In genomic region chr4:150280975-150281374, GRCh38 we compare ENCODE assay signal across 19 cellular contexts.
A peak's percentile ranks its signal among the peaks of the same experiment; 100 is the strongest.
DNase-seq lines count a peak whose midpoint lies in the region; ATAC-seq and TF ChIP-seq lines count a peak whose summit lies in the region.
"Had no signal": no experiment of that assay in that cellular context is flagged by ENCODE, and none has a peak within 500 bp of the region (broad histone marks: within the 10 kb centered on the region; RNA-seq: fewer than 3 reads in every experiment).

No MANE protein-coding gene starts in this region.

- H3K9me3 Mint-ChIP-seq in osteocyte (ENCODE audit: unreplicated experiment), result no peaks in the 10 kb centered on the region
- H3K9me3 Mint-ChIP-seq: activated T-helper 1 cell treated with anti-CD3 and anti-CD28 coated beads, Interleukin-12 subunit alpha, Interleukin-12 subunit beta, Interleukin-2, Interleukin-4 antibody, amounts not matched to agents 30 ng/mL and 10 ng/mL and 1 ng/mL, durations not matched to agents 14 hours and 24 hours and 36 hours; stimulated activated naive CD8-positive, alpha-beta T cell treated with anti-CD3 and anti-CD28 coated beads, Interleukin-15, Interleukin-2, amounts not matched to agents 100 ng/mL and 50 ng/mL, for 24 hours; T-helper 1 cell treated with Interleukin-12 subunit alpha and Interleukin-12 subunit beta and Interleukin-4 antibody, amounts not matched to agents 30 μg/mL and 1 μg/mL, for 36 hours had no signal

- POLR2A ChIA-PET in AG04450 (lab: Yijun Ruan, JAX), result interaction anchor here (0.8 kb wide), 1 partner anchor 56 kb away, joined by 3 read pairs; no protein-coding TSS in a partner anchor
- POLR2A ChIA-PET in OCI-LY7 (lab: Charles Lee), result interaction anchor here (0.7 to 1.2 kb wide), 4 partner anchors 14 to 136 kb away, joined by 3 to 4 read pairs (median 4); no protein-coding TSS in a partner anchor

- H3K4me1 ChIP-seq in foreskin keratinocyte, result peaks cover 10% of the 10 kb centered on the region
- H3K4me1 ChIP-seq in OCI-LY7 (ENCODE audit: insufficient read depth, low read length, poor library complexity, severe bottlenecking), result no peaks in the 10 kb centered on the region

- H3K27ac ChIP-seq in AG04450 (ENCODE audit: low read depth, low read length), result peak overlapping the region; percentile 91
- peak overlapping the region; percentile 4 for H3K27ac ChIP-seq in foreskin keratinocyte
- no peak overlapping the region for H3K27ac ChIP-seq in OCI-LY7 (ENCODE audit: low read depth, low read length, poor library complexity, severe bottlenecking)
- H3K27ac ChIP-seq: ovary had no signal

- no peak overlapping the region for H2AFZ ChIP-seq in OCI-LY7 (ENCODE audit: low read length)

- H3K27me3 ChIP-seq in AG04450 (ENCODE audit: control insufficient read depth, insufficient read depth, low read length) (no peaks in the 10 kb centered on the region), foreskin keratinocyte (no peaks in the 10 kb centered on the region)
- H3K27me3 ChIP-seq: ovary had no signal

- H3K9me2 ChIP-seq in OCI-LY7 (ENCODE audit: insufficient read depth, low read length), result no peaks in the 10 kb centered on the region

- no peak overlapping the region for H3K4me3 ChIP-seq in AG04450 (ENCODE audit: low read depth, low read length)
- no peak overlapping the region for H3K4me3 ChIP-seq in OCI-LY7 (ENCODE audit: low read depth, low read length, poor library complexity, severe bottlenecking)
- H3K4me3 ChIP-seq: coronary artery, ovary had no signal

- H3K79me2 ChIP-seq in OCI-LY7 (ENCODE audit: insufficient read depth, low read depth, low read length), result no peaks in the 10 kb centered on the region

- BruUV-seq in OCI-LY7 (replicated peaks; lab: Mats Ljungman, UMichigan), result no TSS peak

- CTCF ChIA-PET in AG04450 (lab: Charles Lee), result interaction anchor here (0.8 to 2.8 kb wide), 11 partner anchors 15 to 586 kb away, joined by 3 to 19 read pairs (median 4); no protein-coding TSS in a partner anchor
- CTCF ChIA-PET in OCI-LY7 (lab: Charles Lee; ENCODE audit: unreplicated experiment), result no interaction called here

- H3K4me3 Mint-ChIP-seq in osteocyte (ENCODE audit: unreplicated experiment) (peak overlapping the region; percentile 34), T-helper 17 cell (no peak overlapping the region)
- H3K4me3 Mint-ChIP-seq: activated T-helper 1 cell treated with anti-CD3 and anti-CD28 coated beads, Interleukin-12 subunit alpha, Interleukin-12 subunit beta, Interleukin-2, Interleukin-4 antibody, amounts not matched to agents 30 ng/mL and 10 ng/mL and 1 ng/mL, durations not matched to agents 14 hours and 24 hours and 36 hours; IgD-negative memory B cell; stimulated activated naive CD8-positive, alpha-beta T cell treated with anti-CD3 and anti-CD28 coated beads, Interleukin-15, Interleukin-2, amounts not matched to agents 100 ng/mL and 50 ng/mL, for 24 hours; T-helper 1 cell treated with Interleukin-12 subunit alpha and Interleukin-12 subunit beta and Interleukin-4 antibody, amounts not matched to agents 30 μg/mL and 1 μg/mL, for 36 hours had no signal

- intact Hi-C loops in OCI-LY7 (cut with micrococcal nuclease; ENCODE audit: unreplicated experiment), result no loop called here

- DNase-seq in AG04450 (ENCODE audit: low read depth, low spot score), result no peak
- DNase-seq in foreskin keratinocyte, result peak in 1 of 2 donors; percentile 22
- no peak for DNase-seq in osteocyte (ENCODE audit: extremely low spot score, unreplicated experiment)
- DNase-seq in OCI-LY7 (ENCODE audit: low spot score), result no peak
- DNase-seq in T-helper 17 cell, result no peak
- DNase-seq: H7; NCI-H146; NCI-H2171; ovary; Right ventricle myocardium superior; stimulated activated CD4-positive, alpha-beta T cell treated with anti-CD3 and anti-CD28 coated beads, Interleukin-2, amount 100 ng/mL, for 48 hours had no signal

- H3K4me1 Mint-ChIP-seq in osteocyte (ENCODE audit: unreplicated experiment), result peaks cover 66% of the 10 kb centered on the region
- H3K4me1 Mint-ChIP-seq in T-helper 17 cell, result peaks cover 2% of the 10 kb centered on the region

- peak overlapping the region; percentile 97 for H3K27ac Mint-ChIP-seq in osteocyte (ENCODE audit: unreplicated experiment)
- no peak overlapping the region for H3K27ac Mint-ChIP-seq in T-helper 17 cell
- H3K27ac Mint-ChIP-seq: activated T-helper 1 cell treated with anti-CD3 and anti-CD28 coated beads, Interleukin-12 subunit alpha, Interleukin-12 subunit beta, Interleukin-2, Interleukin-4 antibody, amounts not matched to agents 30 ng/mL and 10 ng/mL and 1 ng/mL, durations not matched to agents 14 hours and 24 hours and 36 hours; stimulated activated naive CD8-positive, alpha-beta T cell treated with anti-CD3 and anti-CD28 coated beads, Interleukin-15, Interleukin-2, amounts not matched to agents 100 ng/mL and 50 ng/mL, for 24 hours; T-helper 1 cell treated with Interleukin-12 subunit alpha and Interleukin-12 subunit beta and Interleukin-4 antibody, amounts not matched to agents 30 μg/mL and 1 μg/mL, for 36 hours had no signal

- TF ChIP-seq CTCF in AG04450 (IDR thresholded peaks at IDR 0.05; ENCODE audit: low read depth, low read length) (no peak), foreskin keratinocyte (conservative IDR thresholded peaks at IDR 0.05) (no peak), osteocyte (IDR thresholded peaks at IDR 0.05) (no peak), OCI-LY7 (conservative IDR thresholded peaks at IDR 0.05; ENCODE audit: low read length) (no peak)

- peak; percentile 14 for ATAC-seq in SK-N-SH treated with all-trans-retinoic acid at 6 μM for 48 hours
- ATAC-seq in foreskin keratinocyte, result no peak
- ATAC-seq in GM21381 (IDR thresholded peaks at IDR 0.05; ENCODE audit: unreplicated experiment), result no peak
- ATAC-seq in T-helper 17 cell, result no peak
- no peak for ATAC-seq in GM18502 (IDR thresholded peaks at IDR 0.05; ENCODE audit: poor library complexity, unreplicated experiment)

- H3K27me3 Mint-ChIP-seq in osteocyte (ENCODE audit: unreplicated experiment), result no peaks in the 10 kb centered on the region
- H3K27me3 Mint-ChIP-seq in T-helper 17 cell, result no peaks in the 10 kb centered on the region
- H3K27me3 Mint-ChIP-seq: IgD-negative memory B cell; stimulated activated naive CD8-positive, alpha-beta T cell treated with anti-CD3 and anti-CD28 coated beads, Interleukin-15, Interleukin-2, amounts not matched to agents 100 ng/mL and 50 ng/mL, for 24 hours had no signal

- H4K20me1 ChIP-seq in OCI-LY7 (ENCODE audit: insufficient read depth, low read length), result no peaks in the 10 kb centered on the region

- H3K36me3 Mint-ChIP-seq in osteocyte (ENCODE audit: unreplicated experiment) (peaks cover 22% of the 10 kb centered on the region), T-helper 17 cell (ENCODE audit: low read depth) (peaks cover 18% of the 10 kb centered on the region)

- H3K36me3 ChIP-seq in OCI-LY7 (ENCODE audit: insufficient read depth, low read length), result no peaks in the 10 kb centered on the region
- H3K36me3 ChIP-seq: ovary had no signal

- no peak overlapping the region for H3K4me2 ChIP-seq in OCI-LY7 (ENCODE audit: low read length)

- H3K9me3 ChIP-seq in AG04450 (ENCODE audit: control insufficient read depth, insufficient read depth, low read length) (peaks cover 3% of the 10 kb centered on the region; the same call in 1 of the 2 replicates), OCI-LY7 (ENCODE audit: low read length) (no peaks in the 10 kb centered on the region), T-helper 17 cell (ENCODE audit: control insufficient read depth, low read length, poor library complexity, severe bottlenecking) (no peaks in the 10 kb centered on the region)
- H3K9me3 ChIP-seq: ovary had no signal

TF ChIP-seq in SK-N-SH treated with all-trans-retinoic acid at 6 μM for 48 hours, 23 proteins besides CTCF, POLR2A, EP300 and RAD21 (continues in another document):
- TF ChIP-seq ESRRG (CRISPR knock-in tag; IDR thresholded peaks at IDR 0.05) (no peak), ZNF70 (CRISPR knock-in tag; IDR thresholded peaks at IDR 0.05) (no peak), ZFP3 (CRISPR knock-in tag; IDR thresholded peaks at IDR 0.05) (no peak), CSRNP3 (CRISPR knock-in tag; IDR thresholded peaks at IDR 0.05) (no peak), ZNF565 (CRISPR knock-in tag; conservative IDR thresholded peaks at IDR 0.05; ENCODE audit: low read depth) (no peak), BACH2 (CRISPR knock-in tag; IDR thresholded peaks at IDR 0.05; ENCODE audit: borderline replicate concordance) (no peak)
- TF ChIP-seq, protein P1, sequence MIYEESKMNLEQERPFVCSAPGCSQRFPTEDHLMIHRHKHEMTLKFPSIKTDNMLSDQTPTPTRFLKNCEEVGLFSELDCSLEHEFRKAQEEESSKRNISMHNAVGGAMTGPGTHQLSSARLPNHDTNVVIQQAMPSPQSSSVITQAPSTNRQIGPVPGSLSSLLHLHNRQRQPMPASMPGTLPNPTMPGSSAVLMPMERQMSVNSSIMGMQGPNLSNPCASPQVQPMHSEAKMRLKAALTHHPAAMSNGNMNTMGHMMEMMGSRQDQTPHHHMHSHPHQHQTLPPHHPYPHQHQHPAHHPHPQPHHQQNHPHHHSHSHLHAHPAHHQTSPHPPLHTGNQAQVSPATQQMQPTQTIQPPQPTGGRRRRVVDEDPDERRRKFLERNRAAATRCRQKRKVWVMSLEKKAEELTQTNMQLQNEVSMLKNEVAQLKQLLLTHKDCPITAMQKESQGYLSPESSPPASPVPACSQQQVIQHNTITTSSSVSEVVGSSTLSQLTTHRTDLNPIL (CRISPR knock-in tag; IDR thresholded peaks at IDR 0.05; ENCODE audit: low read depth), result no peak
